In the genomic region with DNA sequence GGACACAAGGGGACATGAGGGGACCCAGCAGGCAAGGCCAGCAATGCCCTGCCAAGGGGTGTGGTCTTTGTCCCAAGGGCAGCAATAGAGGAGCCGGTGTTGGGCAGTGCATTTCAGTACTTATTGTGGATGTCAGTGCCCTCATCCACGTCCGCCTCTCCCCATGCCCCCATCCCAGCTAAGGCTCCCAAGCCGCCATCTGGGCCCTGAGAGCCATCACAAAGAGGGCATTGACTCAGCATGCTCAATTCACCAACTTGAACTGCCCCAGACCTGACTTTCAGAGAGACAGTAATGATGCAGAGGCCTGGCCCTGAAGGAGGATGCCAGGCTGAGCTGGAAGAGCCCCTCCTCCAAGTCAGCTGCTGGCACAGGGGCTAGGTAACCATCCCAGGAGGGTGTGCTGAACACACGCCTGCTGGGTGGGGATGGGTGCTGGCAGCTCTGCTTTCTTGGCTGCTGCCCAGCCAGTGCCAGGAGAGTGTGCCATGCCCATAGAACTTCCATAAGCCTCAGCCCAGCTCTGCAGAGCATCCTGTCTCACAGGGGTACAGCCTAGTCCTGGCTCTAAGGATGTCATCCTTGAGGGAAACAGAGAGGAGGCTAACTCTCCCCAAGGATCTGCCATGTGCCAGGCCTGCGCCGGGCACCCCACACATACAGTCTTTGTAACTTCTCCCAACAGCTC, we compare ENCODE assay signal across 1 cellular context.
TF ChIP-seq lines count a peak whose summit lies in the region.

No MANE protein-coding gene starts in this region.

TF ChIP-seq in IMR-90, 13 proteins besides CTCF, POLR2A, EP300 and RAD21:
- TF ChIP-seq CHD1 (IDR thresholded peaks at IDR 0.05; ENCODE audit: low read depth, low read length) (no peak), MAFK (IDR thresholded peaks at IDR 0.05; ENCODE audit: low read depth, low read length) (no peak), SMC3 (IDR thresholded peaks at IDR 0.05; ENCODE audit: low read depth, low read length) (no peak), USF2 (IDR thresholded peaks at IDR 0.05; ENCODE audit: low read depth, low read length) (no peak)
